In genomic region chr19:35224681-35225604, GRCh38 we compare ENCODE assay signal across 1 cellular context.
TF ChIP-seq lines count a peak whose summit lies in the region.

No MANE protein-coding gene starts in this region.

TF ChIP-seq in HCT116, 20 proteins besides CTCF, POLR2A, EP300 and RAD21 (continued from another document):
- TF ChIP-seq ZBTB33 (IDR thresholded peaks at IDR 0.05; ENCODE audit: extremely low read depth, insufficient replicate concordance, low read length) (no peak), POLR2AphosphoS5 (IDR thresholded peaks at IDR 0.05; ENCODE audit: low read depth, low read length) (no peak), MAX (IDR thresholded peaks at IDR 0.05) (no peak), TCF7L2 (IDR thresholded peaks at IDR 0.05; ENCODE audit: borderline replicate concordance, extremely low read depth, insufficient read depth, insufficient read length) (no peak), EZH2 (IDR thresholded peaks at IDR 0.05) (no peak), EGR1 (IDR thresholded peaks at IDR 0.05; ENCODE audit: low read depth) (no peak), SP1 (IDR thresholded peaks at IDR 0.05; ENCODE audit: low read depth) (no peak), FOSL1 (IDR thresholded peaks at IDR 0.05; ENCODE audit: low read depth) (no peak), SRF (IDR thresholded peaks at IDR 0.05; ENCODE audit: low read depth) (no peak)
- TF ChIP-seq, protein P1, sequence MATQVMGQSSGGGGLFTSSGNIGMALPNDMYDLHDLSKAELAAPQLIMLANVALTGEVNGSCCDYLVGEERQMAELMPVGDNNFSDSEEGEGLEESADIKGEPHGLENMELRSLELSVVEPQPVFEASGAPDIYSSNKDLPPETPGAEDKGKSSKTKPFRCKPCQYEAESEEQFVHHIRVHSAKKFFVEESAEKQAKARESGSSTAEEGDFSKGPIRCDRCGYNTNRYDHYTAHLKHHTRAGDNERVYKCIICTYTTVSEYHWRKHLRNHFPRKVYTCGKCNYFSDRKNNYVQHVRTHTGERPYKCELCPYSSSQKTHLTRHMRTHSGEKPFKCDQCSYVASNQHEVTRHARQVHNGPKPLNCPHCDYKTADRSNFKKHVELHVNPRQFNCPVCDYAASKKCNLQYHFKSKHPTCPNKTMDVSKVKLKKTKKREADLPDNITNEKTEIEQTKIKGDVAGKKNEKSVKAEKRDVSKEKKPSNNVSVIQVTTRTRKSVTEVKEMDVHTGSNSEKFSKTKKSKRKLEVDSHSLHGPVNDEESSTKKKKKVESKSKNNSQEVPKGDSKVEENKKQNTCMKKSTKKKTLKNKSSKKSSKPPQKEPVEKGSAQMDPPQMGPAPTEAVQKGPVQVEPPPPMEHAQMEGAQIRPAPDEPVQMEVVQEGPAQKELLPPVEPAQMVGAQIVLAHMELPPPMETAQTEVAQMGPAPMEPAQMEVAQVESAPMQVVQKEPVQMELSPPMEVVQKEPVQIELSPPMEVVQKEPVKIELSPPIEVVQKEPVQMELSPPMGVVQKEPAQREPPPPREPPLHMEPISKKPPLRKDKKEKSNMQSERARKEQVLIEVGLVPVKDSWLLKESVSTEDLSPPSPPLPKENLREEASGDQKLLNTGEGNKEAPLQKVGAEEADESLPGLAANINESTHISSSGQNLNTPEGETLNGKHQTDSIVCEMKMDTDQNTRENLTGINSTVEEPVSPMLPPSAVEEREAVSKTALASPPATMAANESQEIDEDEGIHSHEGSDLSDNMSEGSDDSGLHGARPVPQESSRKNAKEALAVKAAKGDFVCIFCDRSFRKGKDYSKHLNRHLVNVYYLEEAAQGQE (IDR thresholded peaks at IDR 0.05; ENCODE audit: low read depth): no peak
- TF ChIP-seq, protein P2, sequence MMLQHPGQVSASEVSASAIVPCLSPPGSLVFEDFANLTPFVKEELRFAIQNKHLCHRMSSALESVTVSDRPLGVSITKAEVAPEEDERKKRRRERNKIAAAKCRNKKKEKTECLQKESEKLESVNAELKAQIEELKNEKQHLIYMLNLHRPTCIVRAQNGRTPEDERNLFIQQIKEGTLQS (IDR thresholded peaks at IDR 0.05): no peak
